ENCODE assay signal across 19 cellular contexts in genomic region chr1:7222616-7223015, GRCh38.
DNase-seq lines count a peak whose midpoint lies in the region; ATAC-seq and TF ChIP-seq lines count a peak whose summit lies in the region.
"Had no signal": no experiment of that assay in that cellular context is flagged by ENCODE, and none has a peak within 500 bp of the region (broad histone marks: within the 10 kb centered on the region; RNA-seq: fewer than 3 reads in every experiment).

No MANE protein-coding gene starts in this region.

- H4K5ac ChIP-seq in IMR-90 (ENCODE audit: low read depth, low read length): no peak overlapping the region

- H3K27me3 ChIP-seq in IMR-90 (ENCODE audit: control insufficient read depth, insufficient read depth, low read length) (no peaks in the 10 kb centered on the region), esophagus muscularis mucosa (peaks cover 0 to 3% (median 0%) of the 10 kb centered on the region in 4 donors), neuronal stem cell (ENCODE audit: control insufficient read depth in 3 of 3, insufficient read depth in 3 of 3, low read depth in 1 of 3, low read length in 3 of 3) (no peaks in the 10 kb centered on the region), endodermal cell (ENCODE audit: control insufficient read depth, insufficient read depth, low read length, poor library complexity, severe bottlenecking) (no peaks in the 10 kb centered on the region)
- H3K27me3 ChIP-seq: BE2C had no signal

- POLR2A ChIA-PET in IMR-90 (lab: Charles Lee; ENCODE audit: unreplicated experiment): no interaction called here

- peak overlapping the region; percentile 83 for H3K14ac ChIP-seq in IMR-90 (replicated peaks; ENCODE audit: low read depth, low read length)
- H3K14ac ChIP-seq in neuronal stem cell (ENCODE audit: low read length): no peak overlapping the region

- no peaks in the 10 kb centered on the region for H3K36me3 Mint-ChIP-seq in activated CD8-positive, alpha-beta memory T cell treated with anti-CD3 and anti-CD28 coated beads, Interleukin-2, amount 10 ng/mL, durations not matched to agents 7 days and 5 days
- no peaks in the 10 kb centered on the region for H3K36me3 Mint-ChIP-seq in endodermal cell (ENCODE audit: low read depth)
- H3K36me3 Mint-ChIP-seq: CD4-positive, CD25-positive, alpha-beta regulatory T cell; CD8-positive, alpha-beta memory T cell; IgD-negative memory B cell had no signal

- H2BK120ac ChIP-seq in IMR-90 (ENCODE audit: low read depth, low read length) (peak overlapping the region; percentile 76), neuronal stem cell (ENCODE audit: low read depth, low read length) (no peak overlapping the region)

- no peaks in the 10 kb centered on the region for H3K79me1 ChIP-seq in IMR-90 (ENCODE audit: low read depth in 1 of 2, low read length in 2 of 2)
- H3K79me1 ChIP-seq in neuronal stem cell (ENCODE audit: low read depth, low read length): no peaks in the 10 kb centered on the region

- no peak for DNase-seq in IMR-90
- DNase-seq in esophagus muscularis mucosa (ENCODE audit: extremely low spot score): peak; percentile 70
- DNase-seq in neuronal stem cell (ENCODE audit: low spot score): no peak
- no peak for DNase-seq in activated CD8-positive, alpha-beta memory T cell treated with anti-CD3 and anti-CD28 coated beads, Interleukin-2, amount 10 ng/mL, durations not matched to agents 7 days and 5 days
- no peak for DNase-seq in omental fat pad (ENCODE audit: low spot score)
- DNase-seq in endodermal cell: no peak
- DNase-seq: ACHN; BE2C; CD4-positive, CD25-positive, alpha-beta regulatory T cell; CD8-positive, alpha-beta memory T cell; COR-L47; DMS 273 treated with DMSO at 0.1 percent for 48 hours; DMS53; DND-41; EL; GM23248; HCEC 1CT had no signal

- TF ChIP-seq RAD21 in IMR-90 (IDR thresholded peaks at IDR 0.05; ENCODE audit: low read length): no peak

- peak overlapping the region; percentile 60 for H2AK9ac ChIP-seq in IMR-90 (replicated peaks; ENCODE audit: low read depth, low read length, poor library complexity)

- no peak overlapping the region for H3K23ac ChIP-seq in IMR-90 (ENCODE audit: low read depth, low read length)
- peak overlapping the region; percentile 11 for H3K23ac ChIP-seq in neuronal stem cell (ENCODE audit: low read depth, low read length, poor library complexity)

- H3K9ac ChIP-seq in IMR-90 (ENCODE audit: low read depth, low read length) (no peak overlapping the region), neuronal stem cell (ENCODE audit: low read depth, low read length, poor library complexity) (no peak overlapping the region), endodermal cell (ENCODE audit: extremely low read depth, low read length, poor library complexity, severe bottlenecking) (no peak overlapping the region)
- H3K9ac ChIP-seq: GM23248 had no signal

- no peak overlapping the region for H3K4me3 Mint-ChIP-seq in activated CD8-positive, alpha-beta memory T cell treated with anti-CD3 and anti-CD28 coated beads, Interleukin-2, amount 10 ng/mL, durations not matched to agents 7 days and 5 days
- H3K4me3 Mint-ChIP-seq in endodermal cell: no peak overlapping the region
- H3K4me3 Mint-ChIP-seq: CD4-positive, CD25-positive, alpha-beta regulatory T cell; CD8-positive, alpha-beta memory T cell had no signal

- no peak overlapping the region for H3K4me3 ChIP-seq in IMR-90 (ENCODE audit: insufficient read depth, low read depth, low read length)
- H3K4me3 ChIP-seq in esophagus muscularis mucosa: no peak overlapping the region
- no peak overlapping the region for H3K4me3 ChIP-seq in neuronal stem cell (ENCODE audit: low read length in 2 of 2)
- no peak overlapping the region for H3K4me3 ChIP-seq in endodermal cell (ENCODE audit: low read length)
- H3K4me3 ChIP-seq: GM12878, GM23248 had no signal

- no peak overlapping the region for H3K56ac ChIP-seq in IMR-90 (ENCODE audit: extremely low read depth, insufficient read depth, low read length)

- CTCF ChIA-PET in IMR-90 (lab: Yijun Ruan, JAX): no interaction called here
- CTCF ChIA-PET in activated CD8-positive, alpha-beta memory T cell treated with anti-CD3 and anti-CD28 coated beads, Interleukin-2, amount 10 ng/mL, durations not matched to agents 7 days and 5 days (lab: Charles Lee): no interaction called here

- no peak overlapping the region for H3K27ac Mint-ChIP-seq in activated CD8-positive, alpha-beta memory T cell treated with anti-CD3 and anti-CD28 coated beads, Interleukin-2, amount 10 ng/mL, durations not matched to agents 7 days and 5 days
- H3K27ac Mint-ChIP-seq in endodermal cell: no peak overlapping the region
- H3K27ac Mint-ChIP-seq: CD4-positive, CD25-positive, alpha-beta regulatory T cell; CD8-positive, alpha-beta memory T cell; IgD-negative memory B cell had no signal

- no peak overlapping the region for H2AFZ ChIP-seq in IMR-90 (replicated peaks; ENCODE audit: low read length, poor library complexity)
- no peak overlapping the region for H2AFZ ChIP-seq in neuronal stem cell (ENCODE audit: low read length)
- H2AFZ ChIP-seq: GM23248 had no signal

- TF ChIP-seq POLR2A in IMR-90 (IDR thresholded peaks at IDR 0.05; ENCODE audit: low read depth, low read length) (no peak), esophagus muscularis mucosa (IDR thresholded peaks at IDR 0.05; ENCODE audit: low read depth) (no peak)

- H3K4me1 ChIP-seq in IMR-90 (ENCODE audit: control insufficient read depth, insufficient read depth, low read length) (peaks cover 9% of the 10 kb centered on the region), esophagus muscularis mucosa (no peaks in the 10 kb centered on the region), neuronal stem cell (ENCODE audit: control insufficient read depth in 2 of 2, insufficient read depth in 1 of 2, low read depth in 1 of 2, low read length in 2 of 2) (no peaks in the 10 kb centered on the region), endodermal cell (ENCODE audit: control insufficient read depth, insufficient read depth, low read length) (no peaks in the 10 kb centered on the region)
- H3K4me1 ChIP-seq: BE2C had no signal

- H3K18ac ChIP-seq in IMR-90 (ENCODE audit: low read depth, low read length) (0 out of 2 replicates have a peak overlapping the region, but pooled peaks have one; percentile 13), neuronal stem cell (ENCODE audit: low read length) (no peak overlapping the region)

- no peak for TF ChIP-seq EP300 in esophagus muscularis mucosa (IDR thresholded peaks at IDR 0.05)

- H3K4me1 Mint-ChIP-seq in activated CD8-positive, alpha-beta memory T cell treated with anti-CD3 and anti-CD28 coated beads, Interleukin-2, amount 10 ng/mL, durations not matched to agents 7 days and 5 days: no peaks in the 10 kb centered on the region
- H3K4me1 Mint-ChIP-seq in endodermal cell: no peaks in the 10 kb centered on the region
- H3K4me1 Mint-ChIP-seq: CD4-positive, CD25-positive, alpha-beta regulatory T cell; CD8-positive, alpha-beta memory T cell had no signal

- no peaks in the 10 kb centered on the region for H3K9me3 Mint-ChIP-seq in activated CD8-positive, alpha-beta memory T cell treated with anti-CD3 and anti-CD28 coated beads, Interleukin-2, amount 10 ng/mL, durations not matched to agents 7 days and 5 days (ENCODE audit: low read depth)
- H3K9me3 Mint-ChIP-seq in endodermal cell: no peaks in the 10 kb centered on the region
- H3K9me3 Mint-ChIP-seq: CD4-positive, CD25-positive, alpha-beta regulatory T cell had no signal

- H3K36me3 ChIP-seq in IMR-90 (ENCODE audit: control insufficient read depth, insufficient read depth, low read length) (no peaks in the 10 kb centered on the region), esophagus muscularis mucosa (no peaks in the 10 kb centered on the region), neuronal stem cell (replicated peaks in 1 of 2; ENCODE audit: control insufficient read depth in 2 of 2, insufficient read depth in 2 of 2, low read length in 2 of 2) (no peaks in the 10 kb centered on the region), endodermal cell (ENCODE audit: control insufficient read depth, insufficient read depth, low read length) (no peaks in the 10 kb centered on the region)
- H3K36me3 ChIP-seq: BE2C had no signal

- intact Hi-C loops in IMR-90 (cut with micrococcal nuclease) (loop anchor here (5.0 kb wide), 1 partner anchor 75 kb away; no protein-coding TSS in a partner anchor), esophagus muscularis mucosa (cut with DNase I) (loop anchor here (10.0 kb wide), 1 partner anchor 422 kb away; no protein-coding TSS in a partner anchor)

- H3K27me3 Mint-ChIP-seq in activated CD8-positive, alpha-beta memory T cell treated with anti-CD3 and anti-CD28 coated beads, Interleukin-2, amount 10 ng/mL, durations not matched to agents 7 days and 5 days: peaks cover 4% of the 10 kb centered on the region
- no peaks in the 10 kb centered on the region for H3K27me3 Mint-ChIP-seq in endodermal cell (ENCODE audit: insufficient read depth)

- dilution Hi-C loops in IMR-90 (cut with HindIII; ENCODE audit: low sequenced_read_pairs, unreplicated experiment): no loop called here

- H3K27ac ChIP-seq in IMR-90 (ENCODE audit: insufficient read depth, low read length): no peak overlapping the region; the same call in 1 of the 2 replicates
- no peak overlapping the region for H3K27ac ChIP-seq in esophagus muscularis mucosa (replicated peaks in 1 of 4)
- H3K27ac ChIP-seq in neuronal stem cell (replicated peaks; ENCODE audit: low read length): no peak overlapping the region
- H3K27ac ChIP-seq in endodermal cell (ENCODE audit: low read depth, low read length): no peak overlapping the region
- H3K27ac ChIP-seq: GM23248 had no signal

- no peak overlapping the region for H2BK12ac ChIP-seq in neuronal stem cell (ENCODE audit: low read length)

- H3K4ac ChIP-seq in IMR-90 (ENCODE audit: low read depth, low read length) (peak overlapping the region; percentile 65), neuronal stem cell (ENCODE audit: low read length) (no peak overlapping the region)

- peak overlapping the region; percentile 43 for H2BK5ac ChIP-seq in IMR-90 (ENCODE audit: low read depth, low read length, poor library complexity, severe bottlenecking)
- H2BK5ac ChIP-seq in neuronal stem cell (ENCODE audit: low read length): no peak overlapping the region

- peak overlapping the region; percentile 71; the same call in 1 of the 2 replicates for H4K91ac ChIP-seq in IMR-90 (ENCODE audit: insufficient read depth, low read depth, low read length)
- no peak overlapping the region for H4K91ac ChIP-seq in neuronal stem cell (ENCODE audit: low read depth, low read length, poor library complexity)

- H4K20me1 ChIP-seq in IMR-90 (ENCODE audit: insufficient read depth, low read length): no peaks in the 10 kb centered on the region

- H3K9me1 ChIP-seq in IMR-90 (ENCODE audit: insufficient read depth, low read length): peaks cover 25% of the 10 kb centered on the region

- no peak for ATAC-seq in IMR-90 (ENCODE audit: low read depth)
- ATAC-seq in activated CD8-positive, alpha-beta memory T cell treated with anti-CD3 and anti-CD28 coated beads, Interleukin-2, amount 10 ng/mL, durations not matched to agents 7 days and 5 days: no peak
- no peak for ATAC-seq in omental fat pad (ENCODE audit: low FRiP score)
- ATAC-seq: GM12878 had no signal

- H2BK15ac ChIP-seq in IMR-90 (ENCODE audit: low read depth, low read length) (peak overlapping the region; percentile 77; the same call in 1 of the 3 replicates), neuronal stem cell (ENCODE audit: low read length) (no peak overlapping the region)

- H3K9me3 ChIP-seq in IMR-90 (ENCODE audit: control insufficient read depth, insufficient read depth, low read length): no peaks in the 10 kb centered on the region; the same call in 1 of the 2 replicates
- peaks cover 0 to 4% (median 0%) of the 10 kb centered on the region in 4 donors for H3K9me3 ChIP-seq in esophagus muscularis mucosa
- H3K9me3 ChIP-seq in neuronal stem cell (replicated peaks in 1 of 2; ENCODE audit: control insufficient read depth in 2 of 2, insufficient read depth in 1 of 2, low read depth in 1 of 2, low read length in 2 of 2): no peaks in the 10 kb centered on the region
- H3K9me3 ChIP-seq in endodermal cell (ENCODE audit: control insufficient read depth, low read length): no peaks in the 10 kb centered on the region
- H3K9me3 ChIP-seq: BE2C had no signal

- in situ Hi-C loops in IMR-90 (cut with MboI; ENCODE audit: low sequenced_read_pairs): loop anchor here (10.0 to 25.0 kb wide), 2 partner anchors 428 to 510 kb away; partner anchors contain the start of gene DNAJC11

- H3K4me2 ChIP-seq in IMR-90 (ENCODE audit: low read depth, low read length) (no peak overlapping the region), neuronal stem cell (ENCODE audit: insufficient read depth, low read length, poor library complexity, severe bottlenecking) (no peak overlapping the region)

- H2BK20ac ChIP-seq in IMR-90 (ENCODE audit: low read depth, low read length): peak overlapping the region; percentile 88

- WGBS in IMR-90 (ENCODE audit: extremely low coverage in 2 of 2, insufficient read length in 1 of 2), 2 experiments: 90% methylated on average over 3 of the region's 8 CpGs; no CpG with 5 or more reads in 1 of the 2 experiments
- WGBS in esophagus muscularis mucosa: 90% methylated on average over 7 of the region's 8 CpGs
- no CpG with 5 or more reads among the region's 8 CpGs for WGBS in neuronal stem cell (ENCODE audit: extremely low coverage in 2 of 2, insufficient read length in 2 of 2, insufficient replicate concordance in 1 of 2), 2 donors
- 93 to 94% methylated on average over 8 of the region's 8 CpGs for WGBS in endodermal cell (ENCODE audit: insufficient coverage in 1 of 2, insufficient read length in 1 of 2), 2 experiments

- BruUV-seq in IMR-90 (replicated peaks; lab: Mats Ljungman, UMichigan): no TSS peak

- no peak for TF ChIP-seq CTCF in IMR-90 (conservative IDR thresholded peaks at IDR 0.05; ENCODE audit: low read depth, low read length)
- TF ChIP-seq CTCF in esophagus muscularis mucosa (IDR thresholded peaks at IDR 0.05): no peak
- TF ChIP-seq CTCF in omental fat pad (IDR thresholded peaks at IDR 0.05): no peak
- no peak for TF ChIP-seq CTCF in endodermal cell (conservative IDR thresholded peaks at IDR 0.05)

- H4K8ac ChIP-seq in IMR-90 (ENCODE audit: low read depth in 2 of 2, low read length in 2 of 2): peak overlapping the region in 1 of 2 experiments; percentile 42; a peak in 1 of 4 replicates
- H4K8ac ChIP-seq in neuronal stem cell (ENCODE audit: low read depth, low read length): no peak overlapping the region

- H2AK5ac ChIP-seq in IMR-90 (ENCODE audit: low read depth, low read length) (peak overlapping the region; percentile 93), neuronal stem cell (ENCODE audit: low read depth, low read length) (no peak overlapping the region)
